ENCODE assay signal across 1 cellular context in genomic region chr16:10929853-10930754, GRCh38.
TF ChIP-seq lines count a peak whose summit lies in the region.

No MANE protein-coding gene starts in this region.

TF ChIP-seq in GM12878, 131 proteins besides CTCF, POLR2A, EP300 and RAD21:
- TF ChIP-seq BCL3 (IDR thresholded peaks at IDR 0.05; ENCODE audit: borderline replicate concordance, insufficient read depth, low read depth, low read length, poor library complexity, severe bottlenecking) (peak; percentile 94), MTA3 (IDR thresholded peaks at IDR 0.05; ENCODE audit: borderline replicate concordance, low read length) (peak; percentile 85), CBX5 (IDR thresholded peaks at IDR 0.05; ENCODE audit: low read depth) (no peak), JUND (IDR thresholded peaks at IDR 0.05; ENCODE audit: low read depth, low read length) (no peak), POLR2AphosphoS5 (IDR thresholded peaks at IDR 0.05; ENCODE audit: low read length) (peak; percentile 18; the same call in 1 of the 2 replicates), CREB1 (IDR thresholded peaks at IDR 0.05; ENCODE audit: low read depth) (peak; percentile 6; the same call in 1 of the 2 replicates), SMARCA5 (IDR thresholded peaks at IDR 0.05) (0 out of 2 replicates have a peak, but pooled peaks have one; percentile 32), ZNF592 (IDR thresholded peaks at IDR 0.05) (no peak), POLR2AphosphoS2 (IDR thresholded peaks at IDR 0.05; ENCODE audit: low read depth, low read length) (peak; percentile 79)
